In genomic region chr17:57903961-57904360, GRCh38 we compare ENCODE assay signal across 12 cellular contexts. TPM values are rescaled to one million over a fixed set of nuclear protein-coding genes. Genes with fewer than 3 reads are reported as not detected.
DNase-seq lines count a peak whose midpoint lies in the region; ATAC-seq, FAIRE-seq and TF ChIP-seq lines count a peak whose summit lies in the region.
"Had no signal": no experiment of that assay in that cellular context is flagged by ENCODE, and none has a peak within 500 bp of the region (broad histone marks: within the 10 kb centered on the region; RNA-seq: fewer than 3 reads in every experiment).

No MANE protein-coding gene starts in this region.

- no peak for ATAC-seq in thoracic aorta (ENCODE audit: insufficient number of reproducible peaks, low FRiP score, low read depth)
- ATAC-seq: activated CD8-positive, alpha-beta memory T cell treated with anti-CD3 and anti-CD28 coated beads, Interleukin-2, amount 10 ng/mL, durations not matched to agents 7 days and 5 days had no signal

- intact Hi-C loops in colonic mucosa (cut with DNase I): no loop called here

- H4K20me1 ChIP-seq in OCI-LY3 (ENCODE audit: insufficient read depth, low read length): no peaks in the 10 kb centered on the region

- no peak overlapping the region for H2AFZ ChIP-seq in OCI-LY3 (ENCODE audit: low read depth, low read length)

- TF ChIP-seq CTCF in OCI-LY3 (IDR thresholded peaks at IDR 0.05; ENCODE audit: low read depth, low read length) (no peak), colonic mucosa (IDR thresholded peaks at IDR 0.05) (no peak), thoracic aorta (IDR thresholded peaks at IDR 0.05) (no peak), GM20000 (IDR thresholded peaks at IDR 0.05; ENCODE audit: extremely low read depth, missing control alignments) (no peak)

- no peaks in the 10 kb centered on the region for H3K36me3 ChIP-seq in OCI-LY3 (replicated peaks; ENCODE audit: low read depth, low read length)
- H3K36me3 ChIP-seq in colonic mucosa: no peaks in the 10 kb centered on the region
- no peaks in the 10 kb centered on the region for H3K36me3 ChIP-seq in muscle layer of duodenum (ENCODE audit: control insufficient read depth in 1 of 2, insufficient read depth in 2 of 2, low read length in 2 of 2)
- H3K36me3 ChIP-seq in thoracic aorta: no peaks in the 10 kb centered on the region
- H3K36me3 ChIP-seq: ovary had no signal

- H3K4me3 ChIP-seq in OCI-LY3 (ENCODE audit: low read length) (peak overlapping the region; percentile 65; the same call in 1 of the 2 replicates), colonic mucosa (no peak overlapping the region), muscle layer of duodenum (ENCODE audit: low read depth in 1 of 2, low read length in 2 of 2) (no peak overlapping the region), thoracic aorta (no peak overlapping the region)
- H3K4me3 ChIP-seq: ovary had no signal

- H3K4me1 ChIP-seq in OCI-LY3 (ENCODE audit: low read length): peaks cover 74% of the 10 kb centered on the region
- peaks cover 49% of the 10 kb centered on the region for H3K4me1 ChIP-seq in colonic mucosa
- H3K4me1 ChIP-seq in muscle layer of duodenum (ENCODE audit: control insufficient read depth in 1 of 2, insufficient read depth in 2 of 2, low read length in 2 of 2): peaks cover 56 to 70% of the 10 kb centered on the region in 2 donors
- H3K4me1 ChIP-seq in thoracic aorta (ENCODE audit: control insufficient read depth in 1 of 2, low read depth in 2 of 2): peaks cover 29 to 62% of the 10 kb centered on the region in 2 donors

- no peak for TF ChIP-seq POLR2A in GM12892 (IDR thresholded peaks at IDR 0.05; ENCODE audit: low read depth, low read length)

- peak overlapping the region; percentile 81; the same call in 1 of the 2 replicates for H3K27ac ChIP-seq in OCI-LY3 (ENCODE audit: low read length)
- H3K27ac ChIP-seq in colonic mucosa: peak overlapping the region; percentile 88
- peak overlapping the region; percentile 74 for H3K27ac ChIP-seq in muscle layer of duodenum (ENCODE audit: low read length)
- H3K27ac ChIP-seq in thoracic aorta: peak overlapping the region; percentile 40 to 83
- H3K27ac ChIP-seq: ovary had no signal

- H3K4me2 ChIP-seq in OCI-LY3 (ENCODE audit: low read length): peak overlapping the region; percentile 90

- peaks cover 4% of the 10 kb centered on the region; the same call in 1 of the 2 replicates for H3K9me3 ChIP-seq in OCI-LY3 (ENCODE audit: insufficient read depth, low read length)
- H3K9me3 ChIP-seq in colonic mucosa: no peaks in the 10 kb centered on the region
- H3K9me3 ChIP-seq in muscle layer of duodenum (ENCODE audit: control insufficient read depth in 1 of 2, low read length in 2 of 2): no peaks in the 10 kb centered on the region
- no peaks in the 10 kb centered on the region for H3K9me3 ChIP-seq in thoracic aorta
- H3K9me3 ChIP-seq: ovary had no signal

- H3K9ac ChIP-seq in OCI-LY3 (ENCODE audit: low read length) (peak overlapping the region; percentile 20; the same call in 1 of the 2 replicates), colonic mucosa (ENCODE audit: low read depth in 2 of 2, low read length in 2 of 2) (peak overlapping the region; percentile 54 to 75)

- H3K27me3 ChIP-seq in OCI-LY3 (ENCODE audit: low read depth, low read length): peaks cover 25% of the 10 kb centered on the region
- H3K27me3 ChIP-seq in colonic mucosa: no peaks in the 10 kb centered on the region
- no peaks in the 10 kb centered on the region for H3K27me3 ChIP-seq in muscle layer of duodenum (ENCODE audit: low read depth, low read length)
- H3K27me3 ChIP-seq in thoracic aorta (replicated peaks; ENCODE audit: insufficient read depth): no peaks in the 10 kb centered on the region
- H3K27me3 ChIP-seq: ovary had no signal

- FAIRE-seq in GM12892 (lab: Jason Lieb, UNC): no peak

- DNase-seq in colonic mucosa (no peak), thoracic aorta (ENCODE audit: low spot score) (no peak), GM12892 (ENCODE audit: insufficient read length) (no peak), HuH-7 (ENCODE audit: low spot score) (no peak), GM20000 (ENCODE audit: low spot score) (no peak), OCI-M1 (lab: John Stamatoyannopoulos, UW) (no peak)
- DNase-seq: activated CD8-positive, alpha-beta memory T cell treated with anti-CD3 and anti-CD28 coated beads, Interleukin-2, amount 10 ng/mL, durations not matched to agents 7 days and 5 days; NCI-H1048; NCI-H524 treated with DMSO at 0.1 percent for 48 hours; ovary had no signal

- H3K79me2 ChIP-seq in OCI-LY3 (ENCODE audit: low read length): no peaks in the 10 kb centered on the region

RNA-seq across cellular contexts. Expression of gene CUEDC1, which starts 51.3 kb away (rescaled TPM):
- total RNA-seq in colonic mucosa: 10 to 100 TPM; 14.7 to 15.2 TPM
- 10 to 100 TPM; 32.7 to 93.1 TPM for total RNA-seq in thoracic aorta
- polyA plus RNA-seq in GM12892 (2012; ENCODE audit: missing spikeins): 1.2 TPM
- total RNA-seq: activated CD8-positive, alpha-beta memory T cell treated with anti-CD3 and anti-CD28 coated beads, Interleukin-2, amount 10 ng/mL, durations not matched to agents 7 days and 5 days had no signal

RNA-seq across cellular contexts. Expression of gene MRPS23, which starts 54.1 kb away (rescaled TPM):
- 10 to 100 TPM; 19.3 to 43.6 TPM for total RNA-seq in colonic mucosa
- total RNA-seq in thoracic aorta: 10 to 100 TPM; 16.2 to 16.6 TPM
- 83.1 TPM for polyA plus RNA-seq in GM12892 (2012; ENCODE audit: missing spikeins)
